8 cellular contexts compared by ENCODE assay signal in the genomic region with DNA sequence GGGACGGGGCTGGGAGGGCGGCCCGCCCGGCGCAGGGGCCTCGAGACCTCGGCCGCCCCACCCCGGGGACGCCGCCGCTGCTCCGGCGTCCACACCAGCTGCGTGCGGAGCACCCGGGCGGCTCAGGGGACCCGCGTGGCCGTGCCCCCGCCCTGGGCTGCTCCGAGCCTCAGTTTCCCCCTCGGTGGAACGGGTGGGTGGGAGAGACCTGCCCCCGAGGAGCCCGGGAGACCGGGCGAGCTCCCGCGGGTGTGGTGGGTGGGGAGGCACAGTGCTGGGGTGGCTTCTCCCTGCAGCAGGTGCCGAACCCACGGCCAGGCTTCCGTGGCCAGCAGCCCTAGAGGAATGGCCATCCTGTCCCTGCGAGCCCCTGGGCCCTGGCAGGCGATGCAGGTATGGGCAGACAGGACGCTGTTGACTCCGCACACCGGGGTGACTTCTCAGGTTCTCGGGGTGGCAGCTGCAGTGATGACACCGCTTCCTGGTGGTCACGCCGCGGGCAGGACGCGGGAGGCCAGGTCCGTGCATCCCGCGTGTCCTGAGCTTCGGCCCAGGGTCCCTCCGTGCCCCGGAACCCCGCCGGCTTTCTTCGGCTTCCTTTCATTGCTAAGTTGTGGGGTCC. TPM values are rescaled to one million over a fixed set of nuclear protein-coding genes. Genes with fewer than 3 reads are reported as not detected.
A peak's percentile ranks its signal among the peaks of the same experiment; 100 is the strongest.
DNase-seq lines count a peak whose midpoint lies in the region; ATAC-seq and TF ChIP-seq lines count a peak whose summit lies in the region.

No MANE protein-coding gene starts in this region.

- TF ChIP-seq CTCF in cardiac muscle cell (IDR thresholded peaks at IDR 0.05; ENCODE audit: low read depth, low read length) (no peak), body of pancreas (IDR thresholded peaks at IDR 0.05) (no peak), upper lobe of right lung (IDR thresholded peaks at IDR 0.05) (no peak)

- WGBS in body of pancreas, 2 donors = 24% methylated on average over 34 of the region's 55 CpGs; no CpG with 5 or more reads in 1 of the 2 donors

- peaks cover 4% of the 10 kb centered on the region for H3K9me3 Mint-ChIP-seq in memory B cell

- DNase-seq in cardiac muscle cell (ENCODE audit: low read depth in 1 of 2, low spot score in 1 of 2) (no peak), left ventricle myocardium superior (no peak), body of pancreas (peak in 1 of 4 donors; percentile 21), memory B cell (ENCODE audit: low spot score in 2 of 2) (no peak), upper lobe of right lung (no peak), NCI-H1930 (lab: John Stamatoyannopoulos, UW) (no peak), NCI-H69 (lab: John Stamatoyannopoulos, UW) (no peak)

- H3K4me1 Mint-ChIP-seq in memory B cell = peaks cover 42% of the 10 kb centered on the region

- ATAC-seq in left ventricle myocardium superior = no peak
- ATAC-seq in body of pancreas = no peak
- no peak for ATAC-seq in memory B cell (ENCODE audit: low read depth)
- peak; percentile 2 for ATAC-seq in upper lobe of right lung
- ATAC-seq in GM19023 (IDR thresholded peaks at IDR 0.05; ENCODE audit: unreplicated experiment) = no peak

- no peaks in the 10 kb centered on the region for H3K36me3 ChIP-seq in cardiac muscle cell
- no peaks in the 10 kb centered on the region for H3K36me3 ChIP-seq in body of pancreas (replicated peaks in 1 of 2; ENCODE audit: insufficient read depth in 1 of 2, low read depth in 2 of 2)
- H3K36me3 ChIP-seq in upper lobe of right lung = no peaks in the 10 kb centered on the region

- TF ChIP-seq POLR2A in body of pancreas (IDR thresholded peaks at IDR 0.05) = no peak

- H3K4me1 ChIP-seq in cardiac muscle cell (ENCODE audit: low read depth) (peaks cover 4% of the 10 kb centered on the region), body of pancreas (peaks cover 20% of the 10 kb centered on the region), upper lobe of right lung (peaks cover 16% of the 10 kb centered on the region)

- peaks cover 2% of the 10 kb centered on the region for H3K36me3 Mint-ChIP-seq in memory B cell

- intact Hi-C loops in left ventricle myocardium superior (cut with micrococcal nuclease) (no loop called here), body of pancreas (cut with DNase I) (no loop called here), upper lobe of right lung (cut with DNase I) (no loop called here)

- H3K27me3 ChIP-seq in cardiac muscle cell = peaks cover 45% of the 10 kb centered on the region
- H3K27me3 ChIP-seq in body of pancreas = no peaks in the 10 kb centered on the region
- H3K27me3 ChIP-seq in upper lobe of right lung = no peaks in the 10 kb centered on the region

- H3K27me3 Mint-ChIP-seq in memory B cell = peaks cover 14% of the 10 kb centered on the region

- H3K27ac ChIP-seq in cardiac muscle cell = no peak overlapping the region
- H3K27ac ChIP-seq in body of pancreas = no peak overlapping the region
- H3K27ac ChIP-seq in upper lobe of right lung = no peak overlapping the region

- H3K9me3 ChIP-seq in cardiac muscle cell (ENCODE audit: low read depth) = no peaks in the 10 kb centered on the region
- H3K9me3 ChIP-seq in body of pancreas = no peaks in the 10 kb centered on the region
- H3K9me3 ChIP-seq in upper lobe of right lung = no peaks in the 10 kb centered on the region

- peak overlapping the region; percentile 84 for H3K4me3 Mint-ChIP-seq in memory B cell

- H3K4me3 ChIP-seq in cardiac muscle cell (peak overlapping the region; percentile 52), body of pancreas (peak overlapping the region; percentile 10 to 56), upper lobe of right lung (peak overlapping the region; percentile 57)

- H3K27ac Mint-ChIP-seq in memory B cell = peak overlapping the region; percentile 51

RNA-seq across cellular contexts. Expression of a gene that starts 0.7 kb away (rescaled TPM):
- total RNA-seq in cardiac muscle cell (92.0 and 165 TPM in 2 replicates), left ventricle myocardium superior (53.2 TPM), body of pancreas (10 to 100 TPM; 51.6 to 80.8 TPM), upper lobe of right lung (70.0 TPM)
- polyA plus RNA-seq in cardiac muscle cell = 56.3 and 67.8 TPM in 2 replicates

RNA-seq across cellular contexts. Expression of a gene that starts 26.1 kb away (rescaled TPM):
- total RNA-seq in cardiac muscle cell (4.6 and 16.1 TPM in 2 replicates), left ventricle myocardium superior (1.8 TPM), body of pancreas (1 to 10 TPM in 1 of 2 donors, not detected in 1; 2.9 TPM), upper lobe of right lung (1.5 TPM)
- polyA plus RNA-seq in cardiac muscle cell = 5.5 and 7.5 TPM in 2 replicates

RNA-seq across cellular contexts. Expression of a gene that starts 30.6 kb away (rescaled TPM):
- 7.2 and 7.7 TPM in 2 replicates for total RNA-seq in cardiac muscle cell
- polyA plus RNA-seq in cardiac muscle cell = 3.9 and 9.6 TPM in 2 replicates
- total RNA-seq in left ventricle myocardium superior = 1.1 TPM
- 1 to 10 TPM; 3.6 TPM for total RNA-seq in body of pancreas
- 3.6 TPM for total RNA-seq in upper lobe of right lung
